Comparison of ENCODE assay signal across 1 cellular context in the genomic region with DNA sequence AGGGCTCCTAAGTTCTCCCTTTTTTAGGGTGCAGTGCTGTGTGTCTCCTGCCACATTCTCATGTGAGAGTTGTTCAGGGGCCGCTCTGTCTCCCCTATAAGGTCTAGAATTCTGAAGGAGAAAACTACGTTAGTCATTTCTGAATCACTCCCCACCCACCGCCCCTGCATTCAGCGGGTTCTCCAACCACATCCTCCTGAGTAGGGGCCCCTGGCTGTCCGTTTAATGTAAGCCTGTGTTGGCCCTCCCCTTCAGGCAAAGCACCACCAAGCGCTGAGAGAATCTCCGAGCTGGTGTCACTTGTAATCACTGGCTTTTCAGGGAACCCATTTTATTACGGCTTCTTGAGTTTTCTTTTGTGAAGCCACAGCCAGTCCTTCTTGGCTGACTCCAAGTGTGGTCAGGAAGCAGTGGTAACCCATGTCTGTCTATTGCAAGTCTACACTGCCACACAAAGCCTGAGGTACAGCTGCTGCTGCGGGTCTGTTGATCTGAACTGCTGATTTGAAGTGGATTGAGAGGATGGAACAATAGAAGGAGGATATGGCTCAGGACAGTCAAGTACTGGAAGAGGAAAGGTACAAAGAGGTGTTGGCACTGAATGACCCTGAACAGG.
TF ChIP-seq lines count a peak whose summit lies in the region.

No MANE protein-coding gene starts in this region.

TF ChIP-seq in IMR-90, 13 proteins besides CTCF, POLR2A, EP300 and RAD21 (continued from another document):
- TF ChIP-seq, protein P1, sequence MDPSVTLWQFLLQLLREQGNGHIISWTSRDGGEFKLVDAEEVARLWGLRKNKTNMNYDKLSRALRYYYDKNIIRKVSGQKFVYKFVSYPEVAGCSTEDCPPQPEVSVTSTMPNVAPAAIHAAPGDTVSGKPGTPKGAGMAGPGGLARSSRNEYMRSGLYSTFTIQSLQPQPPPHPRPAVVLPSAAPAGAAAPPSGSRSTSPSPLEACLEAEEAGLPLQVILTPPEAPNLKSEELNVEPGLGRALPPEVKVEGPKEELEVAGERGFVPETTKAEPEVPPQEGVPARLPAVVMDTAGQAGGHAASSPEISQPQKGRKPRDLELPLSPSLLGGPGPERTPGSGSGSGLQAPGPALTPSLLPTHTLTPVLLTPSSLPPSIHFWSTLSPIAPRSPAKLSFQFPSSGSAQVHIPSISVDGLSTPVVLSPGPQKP (IDR thresholded peaks at IDR 0.05; ENCODE audit: borderline replicate concordance, low read depth, low read length) = no peak
- TF ChIP-seq CEBPB (IDR thresholded peaks at IDR 0.05; ENCODE audit: low read depth, low read length) = no peak
- no peak for TF ChIP-seq MAFK (IDR thresholded peaks at IDR 0.05; ENCODE audit: low read depth, low read length)
- no peak for TF ChIP-seq MAZ (IDR thresholded peaks at IDR 0.05; ENCODE audit: borderline replicate concordance, low read depth, low read length)
- TF ChIP-seq, protein P2, sequence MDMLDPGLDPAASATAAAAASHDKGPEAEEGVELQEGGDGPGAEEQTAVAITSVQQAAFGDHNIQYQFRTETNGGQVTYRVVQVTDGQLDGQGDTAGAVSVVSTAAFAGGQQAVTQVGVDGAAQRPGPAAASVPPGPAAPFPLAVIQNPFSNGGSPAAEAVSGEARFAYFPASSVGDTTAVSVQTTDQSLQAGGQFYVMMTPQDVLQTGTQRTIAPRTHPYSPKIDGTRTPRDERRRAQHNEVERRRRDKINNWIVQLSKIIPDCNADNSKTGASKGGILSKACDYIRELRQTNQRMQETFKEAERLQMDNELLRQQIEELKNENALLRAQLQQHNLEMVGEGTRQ (IDR thresholded peaks at IDR 0.05; ENCODE audit: low read depth, low read length) = no peak
- TF ChIP-seq MXI1 (IDR thresholded peaks at IDR 0.05; ENCODE audit: borderline replicate concordance, low read depth, low read length) = no peak
- no peak for TF ChIP-seq CHD1 (IDR thresholded peaks at IDR 0.05; ENCODE audit: low read depth, low read length)
- no peak for TF ChIP-seq NFE2L2 (IDR thresholded peaks at IDR 0.05; ENCODE audit: low read depth, low read length)
- no peak for TF ChIP-seq FOS (IDR thresholded peaks at IDR 0.05; ENCODE audit: low read depth, low read length)
- no peak for TF ChIP-seq RFX5 (IDR thresholded peaks at IDR 0.05; ENCODE audit: low read depth, low read length)
TF ChIP-seq in IMR-90: peak in this region for 0.
